In genomic region chr4:183637461-183637860, GRCh38 we compare ENCODE assay signal across 18 cellular contexts. TPM values are rescaled to one million over a fixed set of nuclear protein-coding genes. Genes with fewer than 3 reads are reported as not detected.
DNase-seq lines count a peak whose midpoint lies in the region; ATAC-seq and TF ChIP-seq lines count a peak whose summit lies in the region.
"Had no signal": no experiment of that assay in that cellular context is flagged by ENCODE, and none has a peak within 500 bp of the region (broad histone marks: within the 10 kb centered on the region; RNA-seq: fewer than 3 reads in every experiment).

No MANE protein-coding gene starts in this region.

- H3K9me3 Mint-ChIP-seq in activated T-cell treated with anti-CD3 and anti-CD28 coated beads, Interleukin-2, amount 50 U/mL, for 72 hours = no peaks in the 10 kb centered on the region
- no peaks in the 10 kb centered on the region for H3K9me3 Mint-ChIP-seq in activated T-cell treated with anti-CD3 and anti-CD28 coated beads, Interleukin-2, amount 50 U/mL, for 24 hours
- H3K9me3 Mint-ChIP-seq: activated CD4-positive, alpha-beta memory T cell treated with anti-CD3 and anti-CD28 coated beads for 36 hours; T-helper 1 cell treated with Interleukin-12 subunit alpha and Interleukin-12 subunit beta and Interleukin-4 antibody, amounts not matched to agents 30 μg/mL and 1 μg/mL, for 36 hours had no signal

- H3K14ac ChIP-seq in neuronal stem cell (ENCODE audit: low read length) = no peak overlapping the region

- DNase-seq in activated T-cell treated with anti-CD3 and anti-CD28 coated beads, Interleukin-2, amount 50 U/mL, for 72 hours = no peak
- no peak for DNase-seq in activated T-cell treated with anti-CD3 and anti-CD28 coated beads, Interleukin-2, amount 50 U/mL, for 24 hours
- DNase-seq in RKO (ENCODE audit: low spot score) = peak; percentile 52
- no peak for DNase-seq in stimulated activated naive CD8-positive, alpha-beta T cell treated with anti-CD3 and anti-CD28 coated beads, Interleukin-15, Interleukin-2, amounts not matched to agents 100 U/mL and 50 U/mL, for 24 hours
- DNase-seq in upper lobe of right lung = no peak
- no peak for DNase-seq in neuronal stem cell (ENCODE audit: low spot score)
- no peak for DNase-seq in gastrocnemius medialis
- DNase-seq: activated CD4-positive, alpha-beta memory T cell treated with anti-CD3 and anti-CD28 coated beads for 36 hours; activated naive CD4-positive, alpha-beta T cell; midbrain; NCI-H1105; NCI-H446 treated with DMSO at 0.1 percent for 48 hours; Peyer's patch; trophoblast cell had no signal

- H2BK12ac ChIP-seq in neuronal stem cell (ENCODE audit: low read length) = no peak overlapping the region

- H3K36me3 Mint-ChIP-seq in activated T-cell treated with anti-CD3 and anti-CD28 coated beads, Interleukin-2, amount 50 U/mL, for 72 hours (ENCODE audit: insufficient read depth in 2 of 2) = peaks cover 2 to 3% of the 10 kb centered on the region in 2 donors
- H3K36me3 Mint-ChIP-seq in activated T-cell treated with anti-CD3 and anti-CD28 coated beads, Interleukin-2, amount 50 U/mL, for 24 hours (ENCODE audit: low read depth) = peaks cover 19% of the 10 kb centered on the region

- ATAC-seq in activated T-cell treated with anti-CD3 and anti-CD28 coated beads, Interleukin-2, amount 50 U/mL, for 72 hours (replicated peaks in 1 of 2) = peak; percentile 85 to 89
- peak; percentile 51 for ATAC-seq in esophagus mucosa
- ATAC-seq in stimulated activated naive CD8-positive, alpha-beta T cell treated with anti-CD3 and anti-CD28 coated beads, Interleukin-15, Interleukin-2, amounts not matched to agents 100 U/mL and 50 U/mL, for 24 hours = peak; percentile 80
- no peak for ATAC-seq in upper lobe of right lung
- ATAC-seq in gastrocnemius medialis = no peak
- ATAC-seq: HepG2 had no signal

- no peak overlapping the region for H3K4me3 ChIP-seq in upper lobe of right lung
- H3K4me3 ChIP-seq in neuronal stem cell (ENCODE audit: low read length in 2 of 2) = no peak overlapping the region
- no peak overlapping the region for H3K4me3 ChIP-seq in gastrocnemius medialis

- no peaks in the 10 kb centered on the region for H3K9me3 ChIP-seq in upper lobe of right lung
- no peaks in the 10 kb centered on the region for H3K9me3 ChIP-seq in neuronal stem cell (replicated peaks in 1 of 2; ENCODE audit: control insufficient read depth in 2 of 2, insufficient read depth in 1 of 2, low read depth in 1 of 2, low read length in 2 of 2)
- H3K9me3 ChIP-seq in gastrocnemius medialis = no peaks in the 10 kb centered on the region
- H3K9me3 ChIP-seq: Peyer's patch had no signal

- no peak overlapping the region for H3K9ac ChIP-seq in neuronal stem cell (ENCODE audit: low read depth, low read length, poor library complexity)
- H3K9ac ChIP-seq: parathyroid adenoma had no signal

- H3K79me1 ChIP-seq in neuronal stem cell (ENCODE audit: low read depth, low read length) = no peaks in the 10 kb centered on the region

- H3K36me3 ChIP-seq in upper lobe of right lung (no peaks in the 10 kb centered on the region), neuronal stem cell (replicated peaks in 1 of 2; ENCODE audit: control insufficient read depth in 2 of 2, insufficient read depth in 2 of 2, low read length in 2 of 2) (peaks cover 0 to 12% of the 10 kb centered on the region in 2 donors), gastrocnemius medialis (no peaks in the 10 kb centered on the region)

- peak overlapping the region in 1 of 2 donors; percentile 63 for H3K4me3 Mint-ChIP-seq in activated T-cell treated with anti-CD3 and anti-CD28 coated beads, Interleukin-2, amount 50 U/mL, for 72 hours
- no peak overlapping the region for H3K4me3 Mint-ChIP-seq in activated T-cell treated with anti-CD3 and anti-CD28 coated beads, Interleukin-2, amount 50 U/mL, for 24 hours
- H3K4me3 Mint-ChIP-seq: activated CD4-positive, alpha-beta memory T cell treated with anti-CD3 and anti-CD28 coated beads for 36 hours; T-helper 1 cell treated with Interleukin-12 subunit alpha and Interleukin-12 subunit beta and Interleukin-4 antibody, amounts not matched to agents 30 μg/mL and 1 μg/mL, for 36 hours had no signal

- no peak overlapping the region for H2AK5ac ChIP-seq in neuronal stem cell (ENCODE audit: low read depth, low read length)

- H3K27ac ChIP-seq in upper lobe of right lung (no peak overlapping the region), neuronal stem cell (replicated peaks; ENCODE audit: low read length) (no peak overlapping the region), gastrocnemius medialis (no peak overlapping the region)
- H3K27ac ChIP-seq: parathyroid adenoma, Peyer's patch had no signal

- intact Hi-C loops in upper lobe of right lung (cut with DNase I) (no loop called here), gastrocnemius medialis (cut with DNase I; ENCODE audit: low total_unique reads) (no loop called here)

- H3K27ac Mint-ChIP-seq in activated T-cell treated with anti-CD3 and anti-CD28 coated beads, Interleukin-2, amount 50 U/mL, for 72 hours = peak overlapping the region; percentile 32
- H3K27ac Mint-ChIP-seq in activated T-cell treated with anti-CD3 and anti-CD28 coated beads, Interleukin-2, amount 50 U/mL, for 24 hours = no peak overlapping the region
- H3K27ac Mint-ChIP-seq: activated CD4-positive, alpha-beta memory T cell treated with anti-CD3 and anti-CD28 coated beads for 36 hours; T-helper 1 cell treated with Interleukin-12 subunit alpha and Interleukin-12 subunit beta and Interleukin-4 antibody, amounts not matched to agents 30 μg/mL and 1 μg/mL, for 36 hours had no signal

- TF ChIP-seq POLR2A in gastrocnemius medialis (IDR thresholded peaks at IDR 0.05) = no peak

- H3K4ac ChIP-seq in neuronal stem cell (ENCODE audit: low read length) = no peak overlapping the region

- no peak overlapping the region for H3K4me2 ChIP-seq in neuronal stem cell (ENCODE audit: insufficient read depth, low read length, poor library complexity, severe bottlenecking)

- TF ChIP-seq CTCF in upper lobe of right lung (IDR thresholded peaks at IDR 0.05) = no peak
- TF ChIP-seq CTCF in gastrocnemius medialis (IDR thresholded peaks at IDR 0.05 in 4 of 5, conservative IDR thresholded peaks at IDR 0.05 in 1 of 5) = no peak

- H3K4me1 Mint-ChIP-seq in activated T-cell treated with anti-CD3 and anti-CD28 coated beads, Interleukin-2, amount 50 U/mL, for 72 hours (ENCODE audit: low read depth) = peaks cover 22% of the 10 kb centered on the region
- peaks cover 17% of the 10 kb centered on the region for H3K4me1 Mint-ChIP-seq in activated T-cell treated with anti-CD3 and anti-CD28 coated beads, Interleukin-2, amount 50 U/mL, for 24 hours (ENCODE audit: low read depth)

- H2BK15ac ChIP-seq in neuronal stem cell (ENCODE audit: low read length) = no peak overlapping the region

- no peak overlapping the region for H3K23ac ChIP-seq in neuronal stem cell (ENCODE audit: low read depth, low read length, poor library complexity)

- H2AFZ ChIP-seq in neuronal stem cell (ENCODE audit: low read length) = no peak overlapping the region
- H2AFZ ChIP-seq: parathyroid adenoma had no signal

- no peaks in the 10 kb centered on the region for H3K27me3 Mint-ChIP-seq in activated T-cell treated with anti-CD3 and anti-CD28 coated beads, Interleukin-2, amount 50 U/mL, for 72 hours (ENCODE audit: low read depth)
- H3K27me3 Mint-ChIP-seq in activated T-cell treated with anti-CD3 and anti-CD28 coated beads, Interleukin-2, amount 50 U/mL, for 24 hours = no peaks in the 10 kb centered on the region

- H3K27me3 ChIP-seq in upper lobe of right lung (no peaks in the 10 kb centered on the region), neuronal stem cell (ENCODE audit: control insufficient read depth in 3 of 3, insufficient read depth in 3 of 3, low read depth in 1 of 3, low read length in 3 of 3) (no peaks in the 10 kb centered on the region), gastrocnemius medialis (no peaks in the 10 kb centered on the region)
- H3K27me3 ChIP-seq: Peyer's patch had no signal

- no peak overlapping the region for H2BK5ac ChIP-seq in neuronal stem cell (ENCODE audit: low read length)

- in situ Hi-C loops in gastrocnemius medialis (cut with MboI; ENCODE audit: low sequenced_read_pairs in 4 of 4) = no loop called here

- H4K8ac ChIP-seq in neuronal stem cell (ENCODE audit: low read depth, low read length) = no peak overlapping the region

- no peaks in the 10 kb centered on the region for H3K4me1 ChIP-seq in upper lobe of right lung
- peaks cover 5% of the 10 kb centered on the region in 2 donors for H3K4me1 ChIP-seq in neuronal stem cell (ENCODE audit: control insufficient read depth in 2 of 2, insufficient read depth in 1 of 2, low read depth in 1 of 2, low read length in 2 of 2)
- no peaks in the 10 kb centered on the region for H3K4me1 ChIP-seq in gastrocnemius medialis
- H3K4me1 ChIP-seq: parathyroid adenoma, Peyer's patch had no signal

- WGBS in neuronal stem cell (ENCODE audit: extremely low coverage in 2 of 2, insufficient read length in 2 of 2, insufficient replicate concordance in 1 of 2), 2 donors = no CpG with 5 or more reads among the region's 3 CpGs

- H3K18ac ChIP-seq in neuronal stem cell (ENCODE audit: low read length) = no peak overlapping the region

- H4K91ac ChIP-seq in neuronal stem cell (ENCODE audit: low read depth, low read length, poor library complexity) = no peak overlapping the region

- H2BK120ac ChIP-seq in neuronal stem cell (ENCODE audit: low read depth, low read length) = no peak overlapping the region

RNA-seq across cellular contexts. Expression of gene RWDD4, which starts 21.5 kb away (rescaled TPM):
- 10 to 100 TPM; 16.0 to 17.1 TPM for total RNA-seq in activated T-cell treated with anti-CD3 and anti-CD28 coated beads, Interleukin-2, amount 50 U/mL, for 72 hours
- total RNA-seq in esophagus mucosa (17.6 TPM), upper lobe of right lung (15.7 TPM), gastrocnemius medialis (10 to 100 TPM; 34.6 to 65.2 (median 51.9) TPM)
- 30.3 TPM for polyA plus RNA-seq in neuronal stem cell (2013, experiment 1 of 2)
- polyA plus RNA-seq in neuronal stem cell (2013, experiment 2 of 2) = 32.0 TPM

RNA-seq across cellular contexts. Expression of gene TRAPPC11, which starts 21.6 kb away (rescaled TPM):
- 10 to 100 TPM; 33.2 to 36.8 TPM for total RNA-seq in activated T-cell treated with anti-CD3 and anti-CD28 coated beads, Interleukin-2, amount 50 U/mL, for 72 hours
- total RNA-seq in esophagus mucosa (22.7 TPM), upper lobe of right lung (31.7 TPM), gastrocnemius medialis (10 to 100 TPM; 19.3 to 31.7 (median 20.8) TPM)
- 27.5 TPM for polyA plus RNA-seq in neuronal stem cell (2013, experiment 1 of 2)
- 29.5 TPM for polyA plus RNA-seq in neuronal stem cell (2013, experiment 2 of 2)

Comparison
In these comparisons a context has a peak if more than half of its experiments do, and no peak if none do; other contexts are left out.
1. ATAC-seq: peak in activated T-cell treated with anti-CD3 and anti-CD28 coated beads, Interleukin-2, amount 50 U/mL, for 72 hours (2 of 2), esophagus mucosa (single experiment) and stimulated activated naive CD8-positive, alpha-beta T cell treated with anti-CD3 and anti-CD28 coated beads, Interleukin-15, Interleukin-2, amounts not matched to agents 100 U/mL and 50 U/mL, for 24 hours (single experiment); none in upper lobe of right lung (single experiment) and gastrocnemius medialis (0 of 2).